ENCODE assay signal across 12 cellular contexts in the genomic region with DNA sequence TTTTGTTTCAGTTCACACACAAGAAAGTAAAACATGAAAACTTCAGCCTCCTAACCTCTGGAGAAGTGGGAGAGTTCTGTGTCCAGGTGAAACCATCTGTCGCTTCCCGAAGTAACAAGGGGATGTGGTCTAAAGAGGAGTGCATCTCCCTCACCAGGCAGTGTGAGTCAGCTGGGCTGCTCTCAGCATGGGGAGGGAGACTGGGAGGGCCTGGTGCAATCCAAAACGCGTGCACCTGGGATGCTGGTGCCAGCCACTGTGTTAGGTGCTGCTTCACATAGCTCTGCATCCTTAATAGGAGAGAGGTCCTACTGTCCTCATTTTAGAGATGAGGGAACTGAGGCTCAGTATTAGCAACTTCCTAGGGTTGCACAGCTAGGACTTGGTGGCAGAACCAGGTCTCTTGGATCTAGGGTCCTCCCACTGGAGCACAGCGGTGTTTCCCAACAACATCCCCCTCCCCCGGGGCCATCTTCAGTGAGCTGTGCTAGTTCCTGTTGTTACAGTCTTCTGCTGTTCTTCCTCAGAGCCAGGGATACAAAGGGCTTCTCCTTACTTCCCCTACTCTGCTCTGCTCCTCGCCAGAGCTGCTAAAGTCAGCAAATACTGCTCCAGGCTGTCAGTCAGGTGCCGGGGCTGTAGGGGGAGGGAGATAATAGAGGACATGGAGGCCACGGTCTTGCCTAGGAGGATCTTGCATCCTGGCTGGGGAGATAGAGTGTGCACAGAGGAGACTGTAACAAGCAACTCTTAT. TPM values are rescaled to one million over a fixed set of nuclear protein-coding genes. Genes with fewer than 3 reads are reported as not detected.
DNase-seq lines count a peak whose midpoint lies in the region; ATAC-seq and TF ChIP-seq lines count a peak whose summit lies in the region.
"Had no signal": no experiment of that assay in that cellular context is flagged by ENCODE, and none has a peak within 500 bp of the region (broad histone marks: within the 10 kb centered on the region; RNA-seq: fewer than 3 reads in every experiment).

No MANE protein-coding gene starts in this region.

- H4K91ac ChIP-seq in trophoblast cell (ENCODE audit: low read depth, low read length): no peak overlapping the region

- no peak overlapping the region for H2BK120ac ChIP-seq in trophoblast cell (ENCODE audit: insufficient read depth, low read length, poor library complexity)

- no peak overlapping the region for H2AK5ac ChIP-seq in trophoblast cell (ENCODE audit: low read length)

- no peaks in the 10 kb centered on the region for H3K27me3 Mint-ChIP-seq in CD4-positive, CD25-positive, alpha-beta regulatory T cell
- H3K27me3 Mint-ChIP-seq in activated T-helper 2 cell treated with anti-CD3 and anti-CD28 coated beads, Interferon-gamma antibody, Interleukin-2, Interleukin-4, amounts not matched to agents 10 μg/mL and 5 μg/mL and 100 μg/mL, durations not matched to agents 14 hours and 24 hours and 36 hours (ENCODE audit: low read depth): no peaks in the 10 kb centered on the region

- WGBS in trophoblast cell (ENCODE audit: extremely low coverage, insufficient coverage, insufficient read length): no CpG with 5 or more reads among the region's 9 CpGs

- no peak overlapping the region for H3K18ac ChIP-seq in trophoblast cell (ENCODE audit: low read length)

- H3K4me3 ChIP-seq in CD4-positive, CD25-positive, alpha-beta regulatory T cell (ENCODE audit: low read depth, low read length): peak overlapping the region; percentile 100
- H3K4me3 ChIP-seq in lower lobe of right lung (no peak overlapping the region), trophoblast cell (ENCODE audit: low read depth, low read length) (no peak overlapping the region)
- H3K4me3 ChIP-seq: dorsolateral prefrontal cortex had no signal

- H3K36me3 ChIP-seq in CD4-positive, CD25-positive, alpha-beta regulatory T cell (ENCODE audit: control insufficient read depth, insufficient read depth, low read length): peaks cover 100% of the 10 kb centered on the region
- peaks cover 65% of the 10 kb centered on the region for H3K36me3 ChIP-seq in lower lobe of right lung
- H3K36me3 ChIP-seq in trophoblast cell (ENCODE audit: control insufficient read depth in 1 of 2, insufficient read depth in 2 of 2, low read length in 2 of 2): no peaks in the 10 kb centered on the region

- H3K27me3 ChIP-seq in CD4-positive, CD25-positive, alpha-beta regulatory T cell (ENCODE audit: control insufficient read depth, insufficient read depth, low read length): no peaks in the 10 kb centered on the region
- H3K27me3 ChIP-seq in lower lobe of right lung (ENCODE audit: low read depth) (peaks cover 4% of the 10 kb centered on the region), trophoblast cell (ENCODE audit: insufficient read depth, low read length) (no peaks in the 10 kb centered on the region)
- H3K27me3 ChIP-seq: dorsolateral prefrontal cortex had no signal

- H3K79me1 ChIP-seq in trophoblast cell (ENCODE audit: low read length): no peaks in the 10 kb centered on the region

- peak overlapping the region; percentile 83 for H3K27ac ChIP-seq in CD4-positive, CD25-positive, alpha-beta regulatory T cell (ENCODE audit: insufficient read depth, low read length, poor library complexity, severe bottlenecking)
- no peak overlapping the region for H3K27ac ChIP-seq in lower lobe of right lung
- H3K27ac ChIP-seq in trophoblast cell (ENCODE audit: low read depth, low read length): no peak overlapping the region

- H3K36me3 Mint-ChIP-seq in CD4-positive, CD25-positive, alpha-beta regulatory T cell: peaks cover 87% of the 10 kb centered on the region
- H3K36me3 Mint-ChIP-seq in activated T-helper 2 cell treated with anti-CD3 and anti-CD28 coated beads, Interferon-gamma antibody, Interleukin-2, Interleukin-4, amounts not matched to agents 10 μg/mL and 5 μg/mL and 100 μg/mL, durations not matched to agents 14 hours and 24 hours and 36 hours (ENCODE audit: low read depth): peaks cover 99% of the 10 kb centered on the region

- H3K4me3 Mint-ChIP-seq in CD4-positive, CD25-positive, alpha-beta regulatory T cell: peak overlapping the region; percentile 93 to 98 (median 97)
- H3K4me3 Mint-ChIP-seq in activated T-helper 2 cell treated with anti-CD3 and anti-CD28 coated beads, Interferon-gamma antibody, Interleukin-2, Interleukin-4, amounts not matched to agents 10 μg/mL and 5 μg/mL and 100 μg/mL, durations not matched to agents 14 hours and 24 hours and 36 hours (ENCODE audit: low read depth): peak overlapping the region; percentile 72

- H3K4me1 ChIP-seq in CD4-positive, CD25-positive, alpha-beta regulatory T cell (ENCODE audit: control insufficient read depth, insufficient read depth, low read length, poor library complexity, severe bottlenecking): peaks cover 93% of the 10 kb centered on the region
- peaks cover 34% of the 10 kb centered on the region for H3K4me1 ChIP-seq in lower lobe of right lung
- no peaks in the 10 kb centered on the region for H3K4me1 ChIP-seq in trophoblast cell (ENCODE audit: control insufficient read depth in 1 of 2, insufficient read depth in 2 of 2, low read length in 2 of 2)

- TF ChIP-seq CTCF in lower lobe of right lung (IDR thresholded peaks at IDR 0.05): no peak

- H3K9me3 Mint-ChIP-seq in CD4-positive, CD25-positive, alpha-beta regulatory T cell: peaks cover 0 to 5% (median 0%) of the 10 kb centered on the region in 7 donors
- no peaks in the 10 kb centered on the region for H3K9me3 Mint-ChIP-seq in activated T-helper 2 cell treated with anti-CD3 and anti-CD28 coated beads, Interferon-gamma antibody, Interleukin-2, Interleukin-4, amounts not matched to agents 10 μg/mL and 5 μg/mL and 100 μg/mL, durations not matched to agents 14 hours and 24 hours and 36 hours

- no peaks in the 10 kb centered on the region for H3K79me2 ChIP-seq in trophoblast cell (ENCODE audit: control insufficient read depth, insufficient read depth, low read length, poor library complexity)

- no peak overlapping the region for H4K12ac ChIP-seq in trophoblast cell (ENCODE audit: low read depth, low read length)

- H3K9ac ChIP-seq in trophoblast cell (ENCODE audit: low read length): no peak overlapping the region

- no peak overlapping the region for H2BK5ac ChIP-seq in trophoblast cell (ENCODE audit: low read depth, low read length, poor library complexity)

- H4K8ac ChIP-seq in trophoblast cell (ENCODE audit: low read depth, low read length): no peak overlapping the region

- peak overlapping the region; percentile 88 to 94 (median 92) for H3K27ac Mint-ChIP-seq in CD4-positive, CD25-positive, alpha-beta regulatory T cell
- H3K27ac Mint-ChIP-seq in activated T-helper 2 cell treated with anti-CD3 and anti-CD28 coated beads, Interferon-gamma antibody, Interleukin-2, Interleukin-4, amounts not matched to agents 10 μg/mL and 5 μg/mL and 100 μg/mL, durations not matched to agents 14 hours and 24 hours and 36 hours: peak overlapping the region; percentile 43
- H3K27ac Mint-ChIP-seq: activated naive CD4-positive, alpha-beta T cell treated with anti-CD3 and anti-CD28 coated beads, Interleukin-2, amount 50 U/mL, for 72 hours had no signal

- intact Hi-C loops in activated T-helper 2 cell treated with anti-CD3 and anti-CD28 coated beads, Interferon-gamma antibody, Interleukin-2, Interleukin-4, amounts not matched to agents 10 μg/mL and 5 μg/mL and 100 μg/mL, durations not matched to agents 14 hours and 24 hours and 36 hours (cut with micrococcal nuclease): no loop called here
- intact Hi-C loops in lower lobe of right lung (cut with DNase I): no loop called here

- no peak overlapping the region for H3K4ac ChIP-seq in trophoblast cell (ENCODE audit: low read depth, low read length)

- DNase-seq in CD4-positive, CD25-positive, alpha-beta regulatory T cell: no peak
- DNase-seq in Kasumi-1 (lab: John Stamatoyannopoulos, UW) (peak; percentile 74), lower lobe of right lung (peak; percentile 55), NCI-H2081 treated with DMSO at 0.1 percent for 48 hours (lab: John Stamatoyannopoulos, UW) (no peak), NCI-H446 treated with DMSO at 0.1 percent for 48 hours (lab: John Stamatoyannopoulos, UW) (no peak), trophoblast cell (no peak)
- no peak for DNase-seq in activated T-helper 2 cell treated with anti-CD3 and anti-CD28 coated beads, Interferon-gamma antibody, Interleukin-2, Interleukin-4, amounts not matched to agents 10 μg/mL and 5 μg/mL and 100 μg/mL, durations not matched to agents 14 hours and 24 hours and 36 hours (ENCODE audit: low spot score)
- DNase-seq: dorsolateral prefrontal cortex, IMR-90, mammary epithelial cell had no signal

- no peaks in the 10 kb centered on the region for H3K9me3 ChIP-seq in CD4-positive, CD25-positive, alpha-beta regulatory T cell (ENCODE audit: control insufficient read depth in 2 of 2, low read length in 2 of 2)
- H3K9me3 ChIP-seq in lower lobe of right lung (no peaks in the 10 kb centered on the region), trophoblast cell (ENCODE audit: insufficient read depth, low read depth, low read length) (peaks cover 3% of the 10 kb centered on the region)

- peaks cover 20 to 90% (median 72%) of the 10 kb centered on the region in 4 donors for H3K4me1 Mint-ChIP-seq in CD4-positive, CD25-positive, alpha-beta regulatory T cell
- H3K4me1 Mint-ChIP-seq in activated T-helper 2 cell treated with anti-CD3 and anti-CD28 coated beads, Interferon-gamma antibody, Interleukin-2, Interleukin-4, amounts not matched to agents 10 μg/mL and 5 μg/mL and 100 μg/mL, durations not matched to agents 14 hours and 24 hours and 36 hours (ENCODE audit: low read depth): peaks cover 81% of the 10 kb centered on the region

- H3K23ac ChIP-seq in trophoblast cell (ENCODE audit: low read length): no peak overlapping the region

- no peak overlapping the region for H2AFZ ChIP-seq in trophoblast cell (ENCODE audit: insufficient read depth, low read length, poor library complexity)

- H3K4me2 ChIP-seq in trophoblast cell (ENCODE audit: low read length): no peak overlapping the region

- no peak overlapping the region for H2BK12ac ChIP-seq in trophoblast cell (ENCODE audit: low read length)

- H3K14ac ChIP-seq in trophoblast cell (ENCODE audit: low read length): no peak overlapping the region

- ATAC-seq in CD4-positive, CD25-positive, alpha-beta regulatory T cell (ENCODE audit: low read depth in 2 of 2): no peak
- ATAC-seq in lower lobe of right lung (peak; percentile 46 to 65), HG03442 (IDR thresholded peaks at IDR 0.05; ENCODE audit: unreplicated experiment) (no peak)
- ATAC-seq: activated naive CD4-positive, alpha-beta T cell treated with anti-CD3 and anti-CD28 coated beads, Interleukin-2, amount 50 U/mL, for 72 hours had no signal

RNA-seq across cellular contexts. Expression of gene IL10RA, which starts 8.0 kb away (rescaled TPM):
- 661 TPM for total RNA-seq in CD4-positive, CD25-positive, alpha-beta regulatory T cell
- 100 to 1,000 TPM; 572 to 666 (median 631) TPM for polyA plus RNA-seq in CD4-positive, CD25-positive, alpha-beta regulatory T cell
- 144 and 147 TPM in 2 replicates for total RNA-seq in activated T-helper 2 cell treated with anti-CD3 and anti-CD28 coated beads, Interferon-gamma antibody, Interleukin-2, Interleukin-4, amounts not matched to agents 10 μg/mL and 5 μg/mL and 100 μg/mL, durations not matched to agents 14 hours and 24 hours and 36 hours
- total RNA-seq in lower lobe of right lung: 37.7 TPM
- polyA plus RNA-seq in trophoblast cell (2013): 0.08 and 0.24 TPM in 2 replicates
- total RNA-seq: IMR-90, mammary epithelial cell had no signal

Comparison
In these comparisons a context has a peak if more than half of its experiments do, and no peak if none do; other contexts are left out.
1. ATAC-seq: peak in lower lobe of right lung (2 of 2); none in CD4-positive, CD25-positive, alpha-beta regulatory T cell (0 of 2) and HG03442 (single experiment).
2. DNase-seq: peak in Kasumi-1 (2 of 2) and lower lobe of right lung (single experiment); none in CD4-positive, CD25-positive, alpha-beta regulatory T cell (0 of 3), activated T-helper 2 cell treated with anti-CD3 and anti-CD28 coated beads, Interferon-gamma antibody, Interleukin-2, Interleukin-4, amounts not matched to agents 10 μg/mL and 5 μg/mL and 100 μg/mL, durations not matched to agents 14 hours and 24 hours and 36 hours (single experiment), NCI-H2081 treated with DMSO at 0.1 percent for 48 hours (single experiment), NCI-H446 treated with DMSO at 0.1 percent for 48 hours (single experiment) and trophoblast cell (0 of 2).